Comparison of ENCODE assay signal across 32 cellular contexts in genomic region chr17:45697076-45697475, GRCh38.
"Had no signal": no experiment of that assay in that cellular context is flagged by ENCODE, and none has a peak within 500 bp of the region (broad histone marks: within the 10 kb centered on the region; RNA-seq: fewer than 3 reads in every experiment).

No MANE protein-coding gene starts in this region.

- H3K27ac ChIP-seq: adrenal gland, ascending aorta, body of pancreas, brain microvascular endothelial cell, breast epithelium, cardiac muscle cell had no signal

- H3K27me3 ChIP-seq: ascending aorta, body of pancreas, brain microvascular endothelial cell, cardiac muscle cell had no signal

- H3K9me3 ChIP-seq: adrenal gland, ascending aorta, body of pancreas, breast epithelium had no signal

- ATAC-seq: activated T-cell treated with anti-CD3 and anti-CD28 coated beads, Interleukin-2, amount 50 U/mL, for 4 hours; body of pancreas had no signal

- DNase-seq: activated effector memory CD4-positive, alpha-beta T cell treated with anti-CD3 and anti-CD28 coated beads, Interleukin-2, amount 50 U/mL, for 16 hours; activated effector memory CD4-positive, alpha-beta T cell treated with Interleukin-2 at 50 U/mL for 16 hours; activated gamma-delta T cell; activated gamma-delta T cell treated with Interleukin-2 at 50 U/mL for 16 hours; activated naive CD4-positive, alpha-beta T cell; activated naive CD4-positive, alpha-beta T cell treated with anti-CD3 and anti-CD28 coated beads for 36 hours; activated naive CD4-positive, alpha-beta T cell treated with anti-CD3 and anti-CD28 coated beads, Interleukin-2, amount 10 ng/mL, durations not matched to agents 7 days and 5 days; activated naive CD4-positive, alpha-beta T cell treated with anti-CD3 and anti-CD28 coated beads, Interleukin-2, amount 50 U/mL, for 16 hours; activated naive CD4-positive, alpha-beta T cell treated with Interleukin-2 at 50 U/mL for 16 hours; activated naive CD8-positive, alpha-beta T cell treated with anti-CD3 and anti-CD28 coated beads for 36 hours; activated naive CD8-positive, alpha-beta T cell treated with anti-CD3 and anti-CD28 coated beads, Interleukin-2, amount 10 ng/mL, durations not matched to agents 7 days and 5 days; activated naive CD8-positive, alpha-beta T cell treated with anti-CD3 and anti-CD28 coated beads, Interleukin-2, amount 50 U/mL, for 24 hours; activated T-cell treated with anti-CD3 and anti-CD28 coated beads, Interleukin-2, amount 50 U/mL, for 1 hour; activated T-cell treated with anti-CD3 and anti-CD28 coated beads, Interleukin-2, amount 50 U/mL, for 24 hours; activated T-cell treated with anti-CD3 and anti-CD28 coated beads, Interleukin-2, amount 50 U/mL, for 4 hours; activated T-cell treated with anti-CD3 and anti-CD28 coated beads, Interleukin-2, amount 50 U/mL, for 48 hours; activated T-cell treated with anti-CD3 and anti-CD28 coated beads, Interleukin-2, amount 50 U/mL, for 72 hours; adrenal gland; amniotic stem cell; amygdala; anterior cingulate cortex; aorta; body of pancreas; brain microvascular endothelial cell; caudate nucleus; central memory CD4-positive, alpha-beta T cell; cerebellar nuclear complex had no signal

- FAIRE-seq: astrocyte, bronchial epithelial cell had no signal

- H3K4me1 ChIP-seq: adrenal gland, ascending aorta, body of pancreas, breast epithelium had no signal

- H3K4me3 ChIP-seq: adrenal gland, ascending aorta, body of pancreas, breast epithelium, cardiac muscle cell had no signal

- H3K36me3 ChIP-seq: adrenal gland, ascending aorta, brain microvascular endothelial cell, breast epithelium, cardiac muscle cell had no signal
